In the genomic region with DNA sequence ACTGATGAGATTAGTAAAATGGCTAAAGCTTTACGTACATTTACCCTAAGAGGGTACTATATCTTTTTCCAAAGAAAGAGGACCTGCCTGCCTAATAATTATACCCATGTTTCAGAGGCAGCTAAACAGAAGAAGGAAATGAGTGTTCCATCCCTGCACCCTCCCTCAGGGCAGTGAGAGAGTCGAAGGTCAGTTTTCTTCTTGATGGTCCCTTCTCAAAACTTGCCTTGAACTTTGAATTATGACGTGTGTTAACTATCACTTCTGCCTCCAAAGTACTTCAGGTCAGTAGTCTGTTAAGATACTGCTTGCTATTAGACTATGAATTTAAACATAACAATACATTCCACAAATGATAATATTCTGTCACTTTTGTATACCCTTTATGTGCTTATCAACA, we compare ENCODE assay signal across 8 cellular contexts.
"Had no signal": no experiment of that assay in that cellular context is flagged by ENCODE, and none has a peak within 500 bp of the region (broad histone marks: within the 10 kb centered on the region; RNA-seq: fewer than 3 reads in every experiment).

No MANE protein-coding gene starts in this region.

- H3K4me3 ChIP-seq: GM12878 had no signal

- DNase-seq: GDM1, GF-D8 had no signal

- FAIRE-seq: G401.6, GM12878, GM12891, GM12892, GM18507, GM19239 had no signal

- ATAC-seq: GM12878 had no signal
